Comparison of ENCODE assay signal across 22 cellular contexts in genomic region chr16:19182487-19182886, GRCh38. TPM values are rescaled to one million over a fixed set of nuclear protein-coding genes. Genes with fewer than 3 reads are reported as not detected.
"Had no signal": no experiment of that assay in that cellular context is flagged by ENCODE, and none has a peak within 500 bp of the region (broad histone marks: within the 10 kb centered on the region; RNA-seq: fewer than 3 reads in every experiment).

No MANE protein-coding gene starts in this region.

- H3K4me3 ChIP-seq: SJSA1, SK-N-MC had no signal

- H3K36me3 ChIP-seq: SJSA1 had no signal

- H3K4me2 ChIP-seq: KMS-11 had no signal

- FAIRE-seq: RCC 7860 had no signal

- H3K27ac ChIP-seq: KMS-11, SJSA1, SK-N-MC had no signal

- DNase-seq: IMR-90, Kasumi-1, MM.1S, NCI-H1092 treated with DMSO at 0.1 percent for 48 hours, NCI-H1436, NCI-H187, NCI-H2029, NCI-H2081 treated with DMSO at 0.1 percent for 48 hours, NCI-H2171, NCI-H226, NCI-H446, NCI-H510A, NCI-H524 treated with DMSO at 0.1 percent for 48 hours, NCI-H69, NCI-H774, Right ventricle myocardium superior, RPMI8226, SIG-M5 had no signal

- H3K27me3 ChIP-seq: SJSA1 had no signal

- H3K9me3 ChIP-seq: SJSA1 had no signal

- H3K9ac ChIP-seq: KMS-11 had no signal

RNA-seq across cellular contexts. Expression of gene SYT17, which starts 14.4 kb away (rescaled TPM):
- total RNA-seq: IMR-90 had no signal
- polyA plus RNA-seq: IMR-90 had no signal
